In genomic region chr4:68568535-68568934, GRCh38 we compare ENCODE assay signal across 7 cellular contexts. TPM values are rescaled to one million over a fixed set of nuclear protein-coding genes. Genes with fewer than 3 reads are reported as not detected.
"Had no signal": no experiment of that assay in that cellular context is flagged by ENCODE, and none has a peak within 500 bp of the region (broad histone marks: within the 10 kb centered on the region; RNA-seq: fewer than 3 reads in every experiment).

No MANE protein-coding gene starts in this region.

RNA-seq across cellular contexts. Expression of gene UGT2B17, which starts 7.6 kb away (rescaled TPM):
- total RNA-seq: GM23248, H4, H7, HFFc6, HT-29, IMR-90 had no signal
- polyA plus RNA-seq: GM23248, IMR-90, K562 had no signal
